Comparison of ENCODE assay signal across 13 cellular contexts in genomic region chrX:43707812-43708548, GRCh38. TPM values are rescaled to one million over a fixed set of nuclear protein-coding genes. Genes with fewer than 3 reads are reported as not detected.
DNase-seq lines count a peak whose midpoint lies in the region; ATAC-seq and TF ChIP-seq lines count a peak whose summit lies in the region.
"Had no signal": no experiment of that assay in that cellular context is flagged by ENCODE, and none has a peak within 500 bp of the region (broad histone marks: within the 10 kb centered on the region; RNA-seq: fewer than 3 reads in every experiment).

No MANE protein-coding gene starts in this region.

- ATAC-seq in heart right ventricle: peak in 7 of 8 donors; percentile 55 to 85 (median 70)
- peak in 3 of 4 donors; percentile 35 to 82 (median 49) for ATAC-seq in psoas muscle
- no peak for ATAC-seq in GM19395 (IDR thresholded peaks at IDR 0.05; ENCODE audit: unreplicated experiment)
- ATAC-seq in HG03097 (IDR thresholded peaks at IDR 0.05; ENCODE audit: low FRiP score, unreplicated experiment): no peak

- no peak overlapping the region for H2AFZ ChIP-seq in ACC112 (ENCODE audit: low read length, unreplicated experiment)

- intact Hi-C loops in MCF 10A (cut with micrococcal nuclease) (loop anchor here (5.0 kb wide), 1 partner anchor 46 kb away; no protein-coding TSS in a partner anchor), heart right ventricle (cut with DNase I) (loop anchor here in 3 of 10 donors (2.0 to 10.0 kb wide), 4 partner anchors 34 to 53 kb away; partner anchors contain the start of gene MAOA (in 2 of the 3)), psoas muscle (cut with DNase I) (loop anchor here in 1 of 2 donors (10.0 kb wide), 1 partner anchor 53 kb away; the partner anchor contains the start of gene MAOA)

- peak overlapping the region; percentile 98 for H3K27ac ChIP-seq in ACC112 (ENCODE audit: low read depth, low read length)
- peak overlapping the region; percentile 64 to 87 (median 77) for H3K27ac ChIP-seq in heart right ventricle
- no peak overlapping the region for H3K27ac ChIP-seq in psoas muscle

- peak; percentile 63 for DNase-seq in MCF 10A (ENCODE audit: unreplicated experiment)
- DNase-seq in heart right ventricle: peak; percentile 23 to 40
- peak in 1 of 2 donors; percentile 32 for DNase-seq in psoas muscle
- no peak for DNase-seq in effector CD8-positive, alpha-beta T cell (lab: John Stamatoyannopoulos, UW)
- DNase-seq in NCI-H1105 treated with DMSO at 0.1 percent for 48 hours (lab: John Stamatoyannopoulos, UW): no peak
- DNase-seq: DMS79 treated with DMSO at 0.1 percent for 48 hours; head of caudate nucleus; MG63; SHP77; stimulated activated CD4-positive, alpha-beta T cell treated with anti-CD3 and anti-CD28 coated beads, Interleukin-12 subunit alpha, Interleukin-12 subunit beta, amount 100 ng/mL, for 4 hours had no signal

- H3K36me3 Mint-ChIP-seq in MCF 10A (ENCODE audit: insufficient read depth, unreplicated experiment): peaks cover 8% of the 10 kb centered on the region

- BruUV-seq in MCF 10A (replicated peaks; lab: Mats Ljungman, UMichigan): no TSS peak

- peaks cover 40% of the 10 kb centered on the region for H3K4me1 ChIP-seq in ACC112 (ENCODE audit: control insufficient read depth, insufficient read depth, low read length, unreplicated experiment)
- H3K4me1 ChIP-seq in heart right ventricle: peaks cover 0 to 56% (median 26%) of the 10 kb centered on the region in 9 donors
- H3K4me1 ChIP-seq in psoas muscle: no peaks in the 10 kb centered on the region

- WGBS in heart right ventricle, 2 donors: 8 to 10% methylated on average over 3 of the region's 3 CpGs
- WGBS in psoas muscle, 3 donors: 11 to 43% (median 14%) methylated on average over 3 of the region's 3 CpGs

- POLR2A ChIA-PET in MCF 10A (lab: Yijun Ruan, JAX): interaction anchor here (0.5 to 8.8 kb wide), 18 partner anchors 16 to 148 kb away, joined by 3 to 80 read pairs (median 4); partner anchors contain the start of gene MAOA

- H3K4me1 Mint-ChIP-seq in MCF 10A (ENCODE audit: insufficient read depth, unreplicated experiment): peaks cover 15% of the 10 kb centered on the region

- CTCF ChIA-PET in MCF 10A (lab: Yijun Ruan, JAX): interaction anchor here (1.0 to 1.6 kb wide), 4 partner anchors 28 to 143 kb away, joined by 3 to 5 read pairs (median 4); no protein-coding TSS in a partner anchor

- peak overlapping the region; percentile 91 for H3K27ac Mint-ChIP-seq in MCF 10A (ENCODE audit: low read depth, unreplicated experiment)

- H3K4me3 ChIP-seq in ACC112 (ENCODE audit: low read depth, low read length) (peak overlapping the region; percentile 39; the same call in 1 of the 2 replicates), heart right ventricle (no peak overlapping the region), psoas muscle (no peak overlapping the region)
- H3K4me3 ChIP-seq: MG63 had no signal

- H3K9me3 Mint-ChIP-seq in MCF 10A (ENCODE audit: unreplicated experiment): no peaks in the 10 kb centered on the region

- no peaks in the 10 kb centered on the region for H3K79me2 ChIP-seq in ACC112 (ENCODE audit: control insufficient read depth, insufficient read depth, low read length, unreplicated experiment)

- peaks cover 43% of the 10 kb centered on the region for H3K27me3 Mint-ChIP-seq in MCF 10A (ENCODE audit: insufficient read depth, unreplicated experiment)

- H3K27me3 ChIP-seq in ACC112 (ENCODE audit: insufficient read depth, low read length): no peaks in the 10 kb centered on the region
- peaks cover 0 to 26% (median 0%) of the 10 kb centered on the region in 7 donors for H3K27me3 ChIP-seq in heart right ventricle
- H3K27me3 ChIP-seq in psoas muscle (ENCODE audit: insufficient read depth in 3 of 3, low read length in 2 of 3): no peaks in the 10 kb centered on the region
- H3K27me3 ChIP-seq: MG63 had no signal

- TF ChIP-seq CTCF in MCF 10A (IDR thresholded peaks at IDR 0.05; ENCODE audit: unreplicated experiment): no peak
- TF ChIP-seq CTCF in heart right ventricle (IDR thresholded peaks at IDR 0.05): no peak
- TF ChIP-seq CTCF in psoas muscle (IDR thresholded peaks at IDR 0.05): no peak

- H3K4me3 Mint-ChIP-seq in MCF 10A (ENCODE audit: unreplicated experiment): peak overlapping the region; percentile 7

- H3K9me3 ChIP-seq in heart right ventricle (peaks cover 0 to under 1% (median 0%) of the 10 kb centered on the region in 11 donors), psoas muscle (no peaks in the 10 kb centered on the region)
- H3K9me3 ChIP-seq: MG63 had no signal

- H3K36me3 ChIP-seq in ACC112 (ENCODE audit: insufficient read depth, low read length) (peaks cover 12% of the 10 kb centered on the region), heart right ventricle (no peaks in the 10 kb centered on the region), psoas muscle (ENCODE audit: insufficient read depth in 1 of 2, low read depth in 1 of 2) (no peaks in the 10 kb centered on the region)
- H3K36me3 ChIP-seq: MG63 had no signal

RNA-seq across cellular contexts. Expression of gene MAOA, which starts 51.9 kb away (rescaled TPM):
- total RNA-seq in MCF 10A (2022) (8.2 and 9.8 TPM in 2 replicates), heart right ventricle (100 to 1,000 TPM in 6 of 10 donors, 10 to 100 TPM in 4; 52.6 to 152 (median 106) TPM), psoas muscle (100 to 1,000 TPM in 1 of 4 donors, 10 to 100 TPM in 2, 1 to 10 TPM in 1; 9.7 to 115 (median 31.4) TPM)
- polyA plus RNA-seq in heart right ventricle (10 to 100 TPM; 25.7 to 61.4 TPM), psoas muscle (10 to 100 TPM; 12.3 to 67.8 (median 20.5) TPM)

Comparison
In these comparisons a context has a peak if more than half of its experiments do, and no peak if none do; other contexts are left out.
1. DNase-seq: peak in MCF 10A (single experiment) and heart right ventricle (2 of 2); none in effector CD8-positive, alpha-beta T cell (single experiment) and NCI-H1105 treated with DMSO at 0.1 percent for 48 hours (single experiment).
2. ATAC-seq: peak in heart right ventricle (7 of 8) and psoas muscle (3 of 4); none in GM19395 (single experiment) and HG03097 (single experiment).